In the genomic region with DNA sequence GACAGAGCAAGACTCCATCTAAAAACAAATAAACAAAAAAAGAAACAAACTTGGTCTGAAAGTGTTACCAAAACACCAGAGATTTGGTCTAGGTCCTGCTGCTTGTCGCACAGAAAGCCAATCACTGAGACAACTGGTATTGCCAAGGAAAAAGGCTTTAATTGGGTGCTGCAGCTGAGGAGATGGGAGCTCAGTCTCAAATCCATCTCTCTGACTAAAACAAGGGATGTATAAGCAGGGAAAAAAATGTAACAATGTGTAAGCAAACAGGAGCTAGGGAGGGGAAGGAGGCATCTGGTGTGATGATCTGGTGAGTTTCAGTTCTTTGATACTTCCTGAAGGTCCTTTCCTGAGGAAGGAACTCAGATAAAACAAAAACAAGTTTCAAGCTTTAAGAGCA, we compare ENCODE assay signal across 31 cellular contexts.
"Had no signal": no experiment of that assay in that cellular context is flagged by ENCODE, and none has a peak within 500 bp of the region (broad histone marks: within the 10 kb centered on the region; RNA-seq: fewer than 3 reads in every experiment).

No MANE protein-coding gene starts in this region.

- H3K4me3 Mint-ChIP-seq: activated CD4-positive, alpha-beta memory T cell treated with anti-CD3 and anti-CD28 coated beads, Interleukin-2, amount 10 ng/mL, durations not matched to agents 7 days and 5 days; activated CD4-positive, alpha-beta T cell treated with anti-CD3 and anti-CD28 coated beads, Interleukin-2, amount 10 ng/mL, durations not matched to agents 7 days and 5 days; activated naive CD4-positive, alpha-beta T cell treated with anti-CD3 and anti-CD28 coated beads, Interleukin-2, amount 10 ng/mL, durations not matched to agents 7 days and 5 days; activated naive CD8-positive, alpha-beta T cell treated with anti-CD3 and anti-CD28 coated beads, Interleukin-2, amount 10 ng/mL, durations not matched to agents 7 days and 5 days; activated T-cell treated with anti-CD3 and anti-CD28 coated beads, Interleukin-2, amount 50 U/mL, for 24 hours; activated T-cell treated with anti-CD3 and anti-CD28 coated beads, Interleukin-2, amount 50 U/mL, for 72 hours; brain; central memory CD8-positive, alpha-beta T cell; WTC11 had no signal

- FAIRE-seq: endometrium, frontal cortex, TTC549 had no signal

- H3K27me3 ChIP-seq: ascending aorta, breast epithelium, cardiac muscle cell had no signal

- H3K36me3 Mint-ChIP-seq: activated naive CD4-positive, alpha-beta T cell treated with anti-CD3 and anti-CD28 coated beads, Interleukin-2, amount 10 ng/mL, durations not matched to agents 7 days and 5 days; brain had no signal

- H3K27me3 Mint-ChIP-seq: activated naive CD8-positive, alpha-beta T cell treated with anti-CD3 and anti-CD28 coated beads, Interleukin-2, amount 10 ng/mL, durations not matched to agents 7 days and 5 days had no signal

- H3K4me1 ChIP-seq: ascending aorta, breast epithelium had no signal

- H3K9me3 Mint-ChIP-seq: activated naive CD4-positive, alpha-beta T cell treated with anti-CD3 and anti-CD28 coated beads, Interleukin-2, amount 50 U/mL, for 72 hours; central memory CD8-positive, alpha-beta T cell had no signal

- DNase-seq: activated CD4-positive, alpha-beta memory T cell treated with anti-CD3 and anti-CD28 coated beads, Interleukin-2, amount 10 ng/mL, durations not matched to agents 7 days and 5 days; activated CD4-positive, alpha-beta T cell treated with anti-CD3 and anti-CD28 coated beads for 1 hour; activated CD4-positive, alpha-beta T cell treated with anti-CD3 and anti-CD28 coated beads for 4 hours; activated CD4-positive, alpha-beta T cell treated with anti-CD3 and anti-CD28 coated beads, Interleukin-2, amount 10 ng/mL, durations not matched to agents 7 days and 5 days; activated CD4-positive, alpha-beta T cell treated with anti-CD3 and anti-CD28 coated beads, Interleukin-2, amount 50 U/mL, for 4 hours; activated CD8-positive, alpha-beta memory T cell treated with anti-CD3 and anti-CD28 coated beads, Interleukin-2, amount 50 U/mL, for 48 hours; activated gamma-delta T cell; activated naive CD4-positive, alpha-beta T cell; activated naive CD4-positive, alpha-beta T cell treated with anti-CD3 and anti-CD28 coated beads, Interleukin-2, amount 10 ng/mL, durations not matched to agents 7 days and 5 days; activated naive CD8-positive, alpha-beta T cell treated with anti-CD3 and anti-CD28 coated beads, Interleukin-2, amount 10 ng/mL, durations not matched to agents 7 days and 5 days; activated T-cell treated with anti-CD3 and anti-CD28 coated beads for 4 hours; activated T-cell treated with anti-CD3 and anti-CD28 coated beads, Interleukin-2, amount 50 U/mL, for 24 hours; activated T-cell treated with anti-CD3 and anti-CD28 coated beads, Interleukin-2, amount 50 U/mL, for 72 hours; dermis blood vessel endothelial cell; effector CD8-positive, alpha-beta T cell; foreskin fibroblast; head of caudate nucleus; T-helper 2 cell had no signal

- H3K27ac Mint-ChIP-seq: activated CD4-positive, alpha-beta memory T cell treated with anti-CD3 and anti-CD28 coated beads, Interleukin-2, amount 10 ng/mL, durations not matched to agents 7 days and 5 days; activated CD4-positive, alpha-beta T cell treated with anti-CD3 and anti-CD28 coated beads, Interleukin-2, amount 10 ng/mL, durations not matched to agents 7 days and 5 days; activated naive CD4-positive, alpha-beta T cell treated with anti-CD3 and anti-CD28 coated beads, Interleukin-2, amount 10 ng/mL, durations not matched to agents 7 days and 5 days; activated naive CD4-positive, alpha-beta T cell treated with anti-CD3 and anti-CD28 coated beads, Interleukin-2, amount 50 U/mL, for 72 hours; activated naive CD8-positive, alpha-beta T cell treated with anti-CD3 and anti-CD28 coated beads, Interleukin-2, amount 10 ng/mL, durations not matched to agents 7 days and 5 days; activated T-cell treated with anti-CD3 and anti-CD28 coated beads, Interleukin-2, amount 50 U/mL, for 24 hours; activated T-cell treated with anti-CD3 and anti-CD28 coated beads, Interleukin-2, amount 50 U/mL, for 72 hours; brain; WTC11 had no signal

- H3K4me3 ChIP-seq: ascending aorta, breast epithelium, cardiac muscle cell, coronary artery had no signal

- H3K9me3 ChIP-seq: ascending aorta, breast epithelium had no signal

- H3K36me3 ChIP-seq: ascending aorta, breast epithelium, cardiac muscle cell had no signal

- H3K27ac ChIP-seq: ascending aorta, breast epithelium, cardiac muscle cell, coronary artery, VCaP had no signal

- H3K4me1 Mint-ChIP-seq: activated naive CD4-positive, alpha-beta T cell treated with anti-CD3 and anti-CD28 coated beads, Interleukin-2, amount 10 ng/mL, durations not matched to agents 7 days and 5 days; brain; central memory CD8-positive, alpha-beta T cell; WTC11 had no signal

- ATAC-seq: activated naive CD4-positive, alpha-beta T cell treated with anti-CD3 and anti-CD28 coated beads, Interleukin-2, amount 50 U/mL, for 72 hours; activated T-cell treated with anti-CD3 and anti-CD28 coated beads, Interleukin-2, amount 50 U/mL, for 72 hours; esophagus mucosa; WTC11 had no signal
